In genomic region chr4:2793920-2794706, GRCh38 we compare ENCODE assay signal across 1 cellular context.
TF ChIP-seq lines count a peak whose summit lies in the region.

No MANE protein-coding gene starts in this region.

TF ChIP-seq in K562, 482 proteins besides CTCF, POLR2A, EP300 and RAD21 (continued from another document and continues in another):
- TF ChIP-seq MGA (IDR thresholded peaks at IDR 0.05) (peak; percentile 93), MAX (CRISPR knock-in tag; IDR thresholded peaks at IDR 0.05) (peak; percentile 76), STAG1 (CRISPR knock-in tag; IDR thresholded peaks at IDR 0.05; ENCODE audit: borderline replicate concordance) (no peak), JUNB (CRISPR knock-in tag; conservative IDR thresholded peaks at IDR 0.05) (no peak), ZKSCAN3 (CRISPR knock-in tag; IDR thresholded peaks at IDR 0.05) (no peak), PHTF2 (CRISPR knock-in tag; IDR thresholded peaks at IDR 0.05) (no peak), ATF1 (CRISPR knock-in tag; IDR thresholded peaks at IDR 0.05) (no peak), ATF1 (tag; IDR thresholded peaks at IDR 0.05) (0 out of 2 replicates have a peak, but pooled peaks have one; percentile 19), ATF7 (IDR thresholded peaks at IDR 0.05) (peak; percentile 52; the same call in 1 of the 2 replicates), CBX2 (IDR thresholded peaks at IDR 0.05; ENCODE audit: insufficient read depth, low read length, poor library complexity, severe bottlenecking) (no peak), ZNF354B (CRISPR knock-in tag; IDR thresholded peaks at IDR 0.05) (no peak), HES1 (IDR thresholded peaks at IDR 0.05; ENCODE audit: low read depth) (no peak), USF1 (CRISPR knock-in tag; IDR thresholded peaks at IDR 0.05) (peak; percentile 72), POLR2G (IDR thresholded peaks at IDR 0.05; ENCODE audit: low read depth, low read length) (peak; percentile 56; the same call in 1 of the 2 replicates), ZNF766 (CRISPR knock-in tag; conservative IDR thresholded peaks at IDR 0.05) (no peak), DMBX1 (CRISPR knock-in tag; IDR thresholded peaks at IDR 0.05; ENCODE audit: borderline replicate concordance) (0 out of 2 replicates have a peak, but pooled peaks have one; percentile 32), RBFOX2 (IDR thresholded peaks at IDR 0.05; ENCODE audit: low read depth, low read length) (peak; percentile 65), ZBTB33 (CRISPR knock-in tag; IDR thresholded peaks at IDR 0.05) (no peak; the same call in 1 of the 2 replicates), RBM17 (IDR thresholded peaks at IDR 0.05; ENCODE audit: borderline replicate concordance, low read depth, low read length) (no peak), CTBP1 (IDR thresholded peaks at IDR 0.05; ENCODE audit: borderline replicate concordance) (0 out of 2 replicates have a peak, but pooled peaks have one; percentile 7), MYC (IDR thresholded peaks at IDR 0.05; ENCODE audit: low read depth, low read length) (peak; percentile 91), MYC (CRISPR knock-in tag; IDR thresholded peaks at IDR 0.05; ENCODE audit: borderline replicate concordance, low read depth) (peak; percentile 43; the same call in 1 of the 2 replicates), HDAC8 (tag; IDR thresholded peaks at IDR 0.05) (0 out of 2 replicates have a peak, but pooled peaks have one; percentile 35), ZNF431 (CRISPR knock-in tag; IDR thresholded peaks at IDR 0.05) (peak; percentile 52; the same call in 1 of the 2 replicates), CREBBP (IDR thresholded peaks at IDR 0.05; ENCODE audit: low read depth, low read length) (no peak), ATF4 (CRISPR knock-in tag; IDR thresholded peaks at IDR 0.05) (peak; percentile 76), NFIC (IDR thresholded peaks at IDR 0.05) (0 out of 2 replicates have a peak, but pooled peaks have one; percentile 41), LCOR (CRISPR knock-in tag; IDR thresholded peaks at IDR 0.05) (no peak), FOXP1 (CRISPR knock-in tag; IDR thresholded peaks at IDR 0.05) (peak; percentile 92), MAZ (CRISPR knock-in tag; conservative IDR thresholded peaks at IDR 0.05 in 1 of 2, IDR thresholded peaks at IDR 0.05 in 1 of 2) (no peak; a peak in 1 of 4 replicates), MCM3 (IDR thresholded peaks at IDR 0.05) (no peak), NR3C1 (CRISPR knock-in tag; IDR thresholded peaks at IDR 0.05) (no peak), EP400 (IDR thresholded peaks at IDR 0.05) (peak; percentile 71), ARID3A (IDR thresholded peaks at IDR 0.05; ENCODE audit: borderline replicate concordance, low read depth, low read length) (no peak), ZNF445 (CRISPR knock-in tag; IDR thresholded peaks at IDR 0.05; ENCODE audit: low read depth) (no peak), ARID4B (CRISPR knock-in tag; IDR thresholded peaks at IDR 0.05) (peak; percentile 58; the same call in 1 of the 2 replicates), MCM2 (IDR thresholded peaks at IDR 0.05; ENCODE audit: low read depth) (no peak), XRCC4 (IDR thresholded peaks at IDR 0.05; ENCODE audit: extremely low read depth, insufficient read depth, insufficient read length) (no peak), ZNF184 (CRISPR knock-in tag; IDR thresholded peaks at IDR 0.05) (no peak), L3MBTL2 (IDR thresholded peaks at IDR 0.05) (peak; percentile 86), TAF1 (IDR thresholded peaks at IDR 0.05; ENCODE audit: control insufficient read depth, extremely low read depth, insufficient read depth, low read length, severe bottlenecking) (no peak)
